In genomic region chr3:13141991-13142412, GRCh38 we compare ENCODE assay signal across 11 cellular contexts.
A peak's percentile ranks its signal among the peaks of the same experiment; 100 is the strongest.
DNase-seq lines count a peak whose midpoint lies in the region; ATAC-seq, FAIRE-seq and TF ChIP-seq lines count a peak whose summit lies in the region.
"Had no signal": no experiment of that assay in that cellular context is flagged by ENCODE, and none has a peak within 500 bp of the region (broad histone marks: within the 10 kb centered on the region; RNA-seq: fewer than 3 reads in every experiment).

No MANE protein-coding gene starts in this region.

- CTCF ChIA-PET in activated CD4-positive, alpha-beta memory T cell treated with anti-CD3 and anti-CD28 coated beads, Interleukin-2, amount 10 ng/mL, durations not matched to agents 7 days and 5 days (lab: Charles Lee): interaction anchor here (0.7 kb wide), 1 partner anchor 50 kb away, joined by 4 read pairs; no protein-coding TSS in a partner anchor

- H3K4me3 ChIP-seq in AG10803 (ENCODE audit: low read length): no peak overlapping the region
- no peak overlapping the region for H3K4me3 ChIP-seq in HAP-1
- H3K4me3 ChIP-seq in kidney (ENCODE audit: low read length in 2 of 2): no peak overlapping the region
- no peak overlapping the region for H3K4me3 ChIP-seq in gastroesophageal sphincter

- no peak overlapping the region for H3K9ac ChIP-seq in kidney (ENCODE audit: low read length in 2 of 2)

- TF ChIP-seq EP300 in gastroesophageal sphincter (IDR thresholded peaks at IDR 0.05): no peak

- H3K36me3 Mint-ChIP-seq in activated CD4-positive, alpha-beta memory T cell treated with anti-CD3 and anti-CD28 coated beads, Interleukin-2, amount 10 ng/mL, durations not matched to agents 7 days and 5 days (ENCODE audit: low read depth): no peaks in the 10 kb centered on the region
- no peaks in the 10 kb centered on the region for H3K36me3 Mint-ChIP-seq in activated T-cell treated with anti-CD3 and anti-CD28 coated beads, Interleukin-2, amount 50 U/mL, for 24 hours (ENCODE audit: low read depth)
- H3K36me3 Mint-ChIP-seq: activated naive CD8-positive, alpha-beta T cell; IgD-negative memory B cell had no signal

- peaks cover 4% of the 10 kb centered on the region for H3K27me3 Mint-ChIP-seq in activated CD4-positive, alpha-beta memory T cell treated with anti-CD3 and anti-CD28 coated beads, Interleukin-2, amount 10 ng/mL, durations not matched to agents 7 days and 5 days
- peaks cover 11% of the 10 kb centered on the region for H3K27me3 Mint-ChIP-seq in activated T-cell treated with anti-CD3 and anti-CD28 coated beads, Interleukin-2, amount 50 U/mL, for 24 hours

- H3K4me3 Mint-ChIP-seq in activated CD4-positive, alpha-beta memory T cell treated with anti-CD3 and anti-CD28 coated beads, Interleukin-2, amount 10 ng/mL, durations not matched to agents 7 days and 5 days: no peak overlapping the region
- H3K4me3 Mint-ChIP-seq in activated T-cell treated with anti-CD3 and anti-CD28 coated beads, Interleukin-2, amount 50 U/mL, for 24 hours: no peak overlapping the region
- H3K4me3 Mint-ChIP-seq: activated naive CD8-positive, alpha-beta T cell; IgD-negative memory B cell; stimulated activated naive CD8-positive, alpha-beta T cell treated with anti-CD3 and anti-CD28 coated beads, Interleukin-15, Interleukin-2, amounts not matched to agents 100 ng/mL and 50 ng/mL, for 24 hours had no signal

- FAIRE-seq in kidney (lab: Jason Lieb, UNC) (no peak), GM12892 (lab: Jason Lieb, UNC) (no peak)

- peaks cover 10% of the 10 kb centered on the region for H3K4me1 Mint-ChIP-seq in activated CD4-positive, alpha-beta memory T cell treated with anti-CD3 and anti-CD28 coated beads, Interleukin-2, amount 10 ng/mL, durations not matched to agents 7 days and 5 days
- no peaks in the 10 kb centered on the region for H3K4me1 Mint-ChIP-seq in activated T-cell treated with anti-CD3 and anti-CD28 coated beads, Interleukin-2, amount 50 U/mL, for 24 hours (ENCODE audit: low read depth)

- no peaks in the 10 kb centered on the region for H3K36me3 ChIP-seq in HAP-1 (replicated peaks)
- H3K36me3 ChIP-seq in kidney (ENCODE audit: control insufficient read depth in 1 of 2, insufficient read depth in 2 of 2, low read length in 2 of 2): no peaks in the 10 kb centered on the region
- no peaks in the 10 kb centered on the region for H3K36me3 ChIP-seq in gastroesophageal sphincter

- TF ChIP-seq POLR2A in gastroesophageal sphincter (IDR thresholded peaks at IDR 0.05) (no peak), GM12892 (IDR thresholded peaks at IDR 0.05; ENCODE audit: low read depth, low read length) (no peak)

- H3K27ac Mint-ChIP-seq in activated CD4-positive, alpha-beta memory T cell treated with anti-CD3 and anti-CD28 coated beads, Interleukin-2, amount 10 ng/mL, durations not matched to agents 7 days and 5 days: no peak overlapping the region
- no peak overlapping the region for H3K27ac Mint-ChIP-seq in activated T-cell treated with anti-CD3 and anti-CD28 coated beads, Interleukin-2, amount 50 U/mL, for 24 hours
- H3K27ac Mint-ChIP-seq: activated naive CD8-positive, alpha-beta T cell; IgD-negative memory B cell; stimulated activated naive CD8-positive, alpha-beta T cell treated with anti-CD3 and anti-CD28 coated beads, Interleukin-15, Interleukin-2, amounts not matched to agents 100 ng/mL and 50 ng/mL, for 24 hours had no signal

- no peaks in the 10 kb centered on the region for H3K27me3 ChIP-seq in HAP-1 (ENCODE audit: low read depth)
- H3K27me3 ChIP-seq in gastroesophageal sphincter: peaks cover 31% of the 10 kb centered on the region

- no peak overlapping the region for H3K27ac ChIP-seq in kidney (ENCODE audit: low read depth in 2 of 2, low read length in 2 of 2)
- no peak overlapping the region for H3K27ac ChIP-seq in gastroesophageal sphincter

- H3K4me1 ChIP-seq in HAP-1 (no peaks in the 10 kb centered on the region), kidney (ENCODE audit: control insufficient read depth in 1 of 2, insufficient read depth in 1 of 2, low read depth in 1 of 2, low read length in 2 of 2) (no peaks in the 10 kb centered on the region), gastroesophageal sphincter (no peaks in the 10 kb centered on the region)

- WGBS in gastroesophageal sphincter (ENCODE audit: low coverage in 1 of 2), 2 donors: no CpG with 5 or more reads among the region's 8 CpGs

- TF ChIP-seq CTCF in AG10803 (conservative IDR thresholded peaks at IDR 0.05; ENCODE audit: low read length) (no peak), kidney (IDR thresholded peaks at IDR 0.05; ENCODE audit: borderline replicate concordance, extremely low read depth, insufficient read depth) (no peak), gastroesophageal sphincter (IDR thresholded peaks at IDR 0.05) (no peak)

- POLR2A ChIA-PET in activated CD4-positive, alpha-beta memory T cell treated with anti-CD3 and anti-CD28 coated beads, Interleukin-2, amount 10 ng/mL, durations not matched to agents 7 days and 5 days (lab: Charles Lee): interaction anchor here (0.6 to 1.5 kb wide), 2 partner anchors 23 to 254 kb away, joined by 3 read pairs; no protein-coding TSS in a partner anchor

- DNase-seq in AG10803 (ENCODE audit: low read depth) (peak; percentile 12), HAP-1 (ENCODE audit: low spot score in 2 of 2) (peak; percentile 12 to 70), kidney (peak; percentile 32), GM12892 (ENCODE audit: insufficient read length) (no peak), COLO668 (lab: John Stamatoyannopoulos, UW; ENCODE audit: unreplicated experiment) (no peak)
- peak; percentile 45 for DNase-seq in activated CD4-positive, alpha-beta memory T cell treated with anti-CD3 and anti-CD28 coated beads, Interleukin-2, amount 10 ng/mL, durations not matched to agents 7 days and 5 days
- no peak for DNase-seq in activated T-cell treated with anti-CD3 and anti-CD28 coated beads, Interleukin-2, amount 50 U/mL, for 24 hours

- no peaks in the 10 kb centered on the region for H3K9me3 Mint-ChIP-seq in activated CD4-positive, alpha-beta memory T cell treated with anti-CD3 and anti-CD28 coated beads, Interleukin-2, amount 10 ng/mL, durations not matched to agents 7 days and 5 days
- no peaks in the 10 kb centered on the region for H3K9me3 Mint-ChIP-seq in activated T-cell treated with anti-CD3 and anti-CD28 coated beads, Interleukin-2, amount 50 U/mL, for 24 hours
- H3K9me3 Mint-ChIP-seq: stimulated activated naive CD8-positive, alpha-beta T cell treated with anti-CD3 and anti-CD28 coated beads, Interleukin-15, Interleukin-2, amounts not matched to agents 100 ng/mL and 50 ng/mL, for 24 hours had no signal

- intact Hi-C loops in kidney (cut with DNase I): no loop called here

- H3K9me3 ChIP-seq in HAP-1 (no peaks in the 10 kb centered on the region), kidney (ENCODE audit: control insufficient read depth in 1 of 2, low read length in 2 of 2) (peaks cover 0 to 3% of the 10 kb centered on the region in 2 donors), gastroesophageal sphincter (peaks cover 0 to under 1% (median 0%) of the 10 kb centered on the region in 3 donors)

- no peak for ATAC-seq in gastroesophageal sphincter

- in situ Hi-C loops in HAP-1 (cut with MboI; ENCODE audit: low sequenced_read_pairs): no loop called here

Comparison
In these comparisons a context has a peak if more than half of its experiments do, and no peak if none do; other contexts are left out.
1. DNase-seq: peak in AG10803 (single experiment), HAP-1 (2 of 2), activated CD4-positive, alpha-beta memory T cell treated with anti-CD3 and anti-CD28 coated beads, Interleukin-2, amount 10 ng/mL, durations not matched to agents 7 days and 5 days (single experiment) and kidney (single experiment); none in GM12892 (single experiment), COLO668 (single experiment) and activated T-cell treated with anti-CD3 and anti-CD28 coated beads, Interleukin-2, amount 50 U/mL, for 24 hours (single experiment).